In genomic region chr22:25852223-25852622, GRCh38 we compare ENCODE assay signal across 1 cellular context.
TF ChIP-seq lines count a peak whose summit lies in the region.

No MANE protein-coding gene starts in this region.

TF ChIP-seq in GM23338, 12 proteins besides CTCF, POLR2A, EP300 and RAD21 (continued from another document):
- TF ChIP-seq REST (IDR thresholded peaks at IDR 0.05; ENCODE audit: unreplicated experiment) (no peak), ZNF462 (CRISPR knock-in tag; IDR thresholded peaks at IDR 0.05) (no peak), ZNF331 (CRISPR knock-in tag; IDR thresholded peaks at IDR 0.05; ENCODE audit: low read depth) (no peak), POLR2AphosphoS5 (IDR thresholded peaks at IDR 0.05; ENCODE audit: low read depth) (no peak)
